In the genomic region with DNA sequence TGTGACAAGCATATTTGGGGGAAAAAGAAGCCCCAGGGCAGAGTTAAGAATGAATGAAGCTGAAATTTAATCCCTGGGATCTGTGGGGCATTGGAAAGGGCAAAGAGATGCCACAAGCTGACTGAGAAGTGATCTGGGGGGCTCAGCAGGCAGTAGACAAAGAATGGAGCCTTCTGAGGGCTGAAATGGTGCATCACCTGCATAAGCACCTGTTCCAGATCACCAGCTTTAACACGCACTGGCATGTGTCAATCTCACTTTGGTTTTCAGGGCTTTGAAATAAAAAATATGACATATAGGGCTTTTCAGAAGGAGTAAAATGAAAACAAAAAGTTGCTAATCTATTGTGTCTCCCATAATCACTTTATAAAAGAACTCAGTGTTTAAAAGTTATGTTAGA, we compare ENCODE assay signal across 22 cellular contexts.
A peak's percentile ranks its signal among the peaks of the same experiment; 100 is the strongest.
DNase-seq lines count a peak whose midpoint lies in the region; ATAC-seq and TF ChIP-seq lines count a peak whose summit lies in the region.
"Had no signal": no experiment of that assay in that cellular context is flagged by ENCODE, and none has a peak within 500 bp of the region (broad histone marks: within the 10 kb centered on the region; RNA-seq: fewer than 3 reads in every experiment).

No MANE protein-coding gene starts in this region.

- 82% methylated on average over 1 of the region's 1 CpG for WGBS in right lobe of liver (ENCODE audit: insufficient coverage, low coverage, low lambda C conversion rate, missing lambda C conversion rate)

- no peaks in the 10 kb centered on the region for H3K79me2 ChIP-seq in neural progenitor cell (ENCODE audit: low read depth)

- H3K27ac ChIP-seq in neural progenitor cell (no peak overlapping the region), right lobe of liver (no peak overlapping the region)
- H3K27ac ChIP-seq: GM23248, Peyer's patch, SJCRH30 had no signal

- no peak overlapping the region for H3K27ac Mint-ChIP-seq in neural progenitor cell
- H3K27ac Mint-ChIP-seq: IgD-negative memory B cell, T-cell had no signal

- H3K9me3 Mint-ChIP-seq in neural progenitor cell, result no peaks in the 10 kb centered on the region
- H3K9me3 Mint-ChIP-seq: IgD-negative memory B cell, T-cell had no signal

- H4K20me1 ChIP-seq in neural progenitor cell (ENCODE audit: low read depth), result no peaks in the 10 kb centered on the region

- H3K4me1 ChIP-seq in neural progenitor cell, result peaks cover 9% of the 10 kb centered on the region
- no peaks in the 10 kb centered on the region for H3K4me1 ChIP-seq in right lobe of liver
- H3K4me1 ChIP-seq: BE2C, HAP-1, Peyer's patch, SJCRH30 had no signal

- H3K4me3 ChIP-seq in neural progenitor cell (no peak overlapping the region), right lobe of liver (no peak overlapping the region)
- H3K4me3 ChIP-seq: GM23248, HAP-1, Peyer's patch, SJCRH30 had no signal

- peak overlapping the region; percentile 21 for H3K4me2 ChIP-seq in neural progenitor cell

- H2AFZ ChIP-seq in neural progenitor cell (replicated peaks), result no peak overlapping the region
- H2AFZ ChIP-seq: GM23248 had no signal

- no peaks in the 10 kb centered on the region for H3K36me3 Mint-ChIP-seq in neural progenitor cell
- H3K36me3 Mint-ChIP-seq: T-cell had no signal

- TF ChIP-seq CTCF in neural progenitor cell (IDR thresholded peaks at IDR 0.05) (no peak), right lobe of liver (IDR thresholded peaks at IDR 0.05) (no peak)

- DNase-seq in NCI-H69 (lab: John Stamatoyannopoulos, UW), result peak; percentile 47
- DNase-seq in neural progenitor cell (ENCODE audit: low spot score), result no peak
- no peak for DNase-seq in T-helper 1 cell
- DNase-seq in kidney glomerular epithelial cell (lab: John Stamatoyannopoulos, UW), result no peak
- no peak for DNase-seq in right lobe of liver
- DNase-seq: BE2C, DND-41, GM23248, Karpas-422, NCI-H1417 treated with DMSO at 0.1 percent for 48 hours, NCI-H187, NCI-H2107, NCI-H2227 treated with DMSO at 0.1 percent for 48 hours, NCI-H510A treated with DMSO at 0.1 percent for 48 hours, NCI-H82, Peyer's patch, T-cell had no signal

- H3F3A ChIP-seq in neural progenitor cell (ENCODE audit: low read depth), result no peaks in the 10 kb centered on the region

- no peak for TF ChIP-seq POLR2A in right lobe of liver (IDR thresholded peaks at IDR 0.05)

- no peaks in the 10 kb centered on the region for H3K36me3 ChIP-seq in neural progenitor cell
- H3K36me3 ChIP-seq in right lobe of liver, result no peaks in the 10 kb centered on the region
- H3K36me3 ChIP-seq: BE2C, HAP-1, Peyer's patch, SJCRH30 had no signal

- H3K27me3 Mint-ChIP-seq in neural progenitor cell (ENCODE audit: insufficient read depth, low read depth), result no peaks in the 10 kb centered on the region

- ATAC-seq in GM18907 (IDR thresholded peaks at IDR 0.05; ENCODE audit: unreplicated experiment), result peak; percentile 63
- ATAC-seq in HG02798 (IDR thresholded peaks at IDR 0.05; ENCODE audit: poor library complexity, unreplicated experiment), result peak; percentile 57
- no peak for ATAC-seq in right lobe of liver
- ATAC-seq: T-cell had no signal

- peaks cover 11% of the 10 kb centered on the region for H3K4me1 Mint-ChIP-seq in neural progenitor cell
- H3K4me1 Mint-ChIP-seq: IgD-negative memory B cell, T-cell had no signal

- no peaks in the 10 kb centered on the region for H3K9me3 ChIP-seq in neural progenitor cell (ENCODE audit: low read depth)
- no peaks in the 10 kb centered on the region for H3K9me3 ChIP-seq in right lobe of liver
- H3K9me3 ChIP-seq: HAP-1, Peyer's patch, SJCRH30 had no signal

- intact Hi-C loops in right lobe of liver (cut with DNase I), result no loop called here

- H3K27me3 ChIP-seq in neural progenitor cell, result no peaks in the 10 kb centered on the region
- H3K27me3 ChIP-seq in right lobe of liver, result no peaks in the 10 kb centered on the region
- H3K27me3 ChIP-seq: BE2C, Peyer's patch, SJCRH30 had no signal

- H3K4me3 Mint-ChIP-seq in neural progenitor cell, result no peak overlapping the region
- H3K4me3 Mint-ChIP-seq: IgD-negative memory B cell, T-cell had no signal

- no peak overlapping the region for H3K9ac ChIP-seq in neural progenitor cell
- H3K9ac ChIP-seq: GM23248 had no signal

Comparison
In these comparisons a context has a peak if more than half of its experiments do, and no peak if none do; other contexts are left out.
1. ATAC-seq: peak in GM18907 (single experiment) and HG02798 (single experiment); none in right lobe of liver (0 of 4).